In genomic region chr3:9749333-9749662, GRCh38 we compare ENCODE assay signal across 8 cellular contexts. TPM values are rescaled to one million over a fixed set of nuclear protein-coding genes. Genes with fewer than 3 reads are reported as not detected.
DNase-seq lines count a peak whose midpoint lies in the region; ATAC-seq, FAIRE-seq and TF ChIP-seq lines count a peak whose summit lies in the region.

No MANE protein-coding gene starts in this region.

- peak overlapping the region; percentile 98 for H3K4me3 Mint-ChIP-seq in activated naive CD8-positive, alpha-beta T cell treated with anti-CD3 and anti-CD28 coated beads, Interleukin-2, amount 10 ng/mL, durations not matched to agents 7 days and 5 days

- dilution Hi-C loops in keratinocyte (cut with MboI; ENCODE audit: extremely low pct_ligation_motif_present, low sequenced_read_pairs): no loop called here

- peaks cover 15% of the 10 kb centered on the region for H3K4me1 ChIP-seq in keratinocyte (ENCODE audit: control insufficient read depth, extremely low read depth, insufficient read depth, low read length)

- H3K27ac Mint-ChIP-seq in activated naive CD8-positive, alpha-beta T cell treated with anti-CD3 and anti-CD28 coated beads, Interleukin-2, amount 10 ng/mL, durations not matched to agents 7 days and 5 days: peak overlapping the region; percentile 94

- H3K4me1 Mint-ChIP-seq in activated naive CD8-positive, alpha-beta T cell treated with anti-CD3 and anti-CD28 coated beads, Interleukin-2, amount 10 ng/mL, durations not matched to agents 7 days and 5 days: peaks cover 46% of the 10 kb centered on the region

- H4K20me1 ChIP-seq in keratinocyte (ENCODE audit: control insufficient read depth, extremely low read depth, insufficient read depth, low read length): no peaks in the 10 kb centered on the region

- TF ChIP-seq CTCF in keratinocyte (optimal IDR thresholded peaks at IDR 0.05 in 1 of 3, IDR thresholded peaks at IDR 0.05 in 1 of 3, conservative IDR thresholded peaks at IDR 0.05 in 1 of 3; ENCODE audit: extremely low read depth in 1 of 3, insufficient read depth in 2 of 3, low read length in 3 of 3): no peak

- H3K9me3 ChIP-seq in keratinocyte (ENCODE audit: control insufficient read depth, low read depth, low read length): no peaks in the 10 kb centered on the region

- H2AFZ ChIP-seq in keratinocyte (ENCODE audit: control insufficient read depth, low read length): peak overlapping the region; percentile 94

- H3K9ac ChIP-seq in keratinocyte (ENCODE audit: control insufficient read depth, extremely low read depth, insufficient read depth, low read length): peak overlapping the region; percentile 73

- H3K36me3 Mint-ChIP-seq in activated naive CD8-positive, alpha-beta T cell treated with anti-CD3 and anti-CD28 coated beads, Interleukin-2, amount 10 ng/mL, durations not matched to agents 7 days and 5 days: peaks cover 35% of the 10 kb centered on the region

- DNase-seq in NCI-H510A treated with DMSO at 0.1 percent for 48 hours (lab: John Stamatoyannopoulos, UW) (peak; percentile 59), NCI-H510A (lab: John Stamatoyannopoulos, UW) (no peak), keratinocyte (ENCODE audit: low read depth, low spot score) (no peak), substantia nigra (lab: John Stamatoyannopoulos, UW) (peak in 4 of 49 donors; percentile 43 to 78 (median 56)), NCI-H1436 (lab: John Stamatoyannopoulos, UW) (no peak)
- DNase-seq in activated naive CD8-positive, alpha-beta T cell treated with anti-CD3 and anti-CD28 coated beads, Interleukin-2, amount 10 ng/mL, durations not matched to agents 7 days and 5 days: no peak

- POLR2A ChIA-PET in activated naive CD8-positive, alpha-beta T cell treated with anti-CD3 and anti-CD28 coated beads, Interleukin-2, amount 10 ng/mL, durations not matched to agents 7 days and 5 days (lab: Charles Lee): interaction anchor here (0.5 to 5.3 kb wide), 11 partner anchors 16 to 353 kb away, joined by 3 to 65 read pairs (median 4); partner anchors contain the start of genes ARPC4, BRPF1, TADA3 and TTLL3

- no peak for ATAC-seq in activated naive CD8-positive, alpha-beta T cell treated with anti-CD3 and anti-CD28 coated beads, Interleukin-2, amount 10 ng/mL, durations not matched to agents 7 days and 5 days (ENCODE audit: low read depth)
- ATAC-seq in GM21360 (IDR thresholded peaks at IDR 0.05; ENCODE audit: unreplicated experiment) (no peak), GM21390 (IDR thresholded peaks at IDR 0.05; ENCODE audit: unreplicated experiment) (no peak)

- H3K79me2 ChIP-seq in keratinocyte (ENCODE audit: control insufficient read depth, insufficient read depth, low read length): peaks cover 4% of the 10 kb centered on the region

- no peaks in the 10 kb centered on the region for H3K9me3 Mint-ChIP-seq in activated naive CD8-positive, alpha-beta T cell treated with anti-CD3 and anti-CD28 coated beads, Interleukin-2, amount 10 ng/mL, durations not matched to agents 7 days and 5 days

- peak overlapping the region; percentile 61 for H3K27ac ChIP-seq in keratinocyte (ENCODE audit: control insufficient read depth, insufficient read depth, low read length)
- H3K27ac ChIP-seq in substantia nigra (ENCODE audit: low read depth, low read length, poor library complexity, severe bottlenecking): peak overlapping the region; percentile 93

- no peaks in the 10 kb centered on the region for H3K9me1 ChIP-seq in keratinocyte (ENCODE audit: control insufficient read depth, extremely low read depth, insufficient read depth, low read length)

- FAIRE-seq in keratinocyte (lab: Jason Lieb, UNC): no peak

- no peaks in the 10 kb centered on the region for H3K27me3 ChIP-seq in keratinocyte (ENCODE audit: control insufficient read depth, extremely low read depth, insufficient read depth, low read length)

- H3K27me3 Mint-ChIP-seq in activated naive CD8-positive, alpha-beta T cell treated with anti-CD3 and anti-CD28 coated beads, Interleukin-2, amount 10 ng/mL, durations not matched to agents 7 days and 5 days: no peaks in the 10 kb centered on the region

- H3K4me2 ChIP-seq in keratinocyte (ENCODE audit: control insufficient read depth, extremely low read depth, insufficient read depth, low read depth, low read length): peak overlapping the region; percentile 89

- H3K4me3 ChIP-seq in keratinocyte (ENCODE audit: control insufficient read depth in 2 of 3, extremely low read depth in 1 of 3, insufficient read depth in 2 of 3, low read depth in 1 of 3, low read length in 3 of 3): peak overlapping the region; percentile 55 to 85 (median 82)

- peaks cover 21 to 30% of the 10 kb centered on the region in 2 experiments for H3K36me3 ChIP-seq in keratinocyte (ENCODE audit: control insufficient read depth in 2 of 2, extremely low read depth in 1 of 2, insufficient read depth in 2 of 2, low read length in 2 of 2)

RNA-seq across cellular contexts. Expression of gene OGG1, which starts 0.5 kb away (rescaled TPM):
- 10 to 100 TPM; 41.3 to 46.1 TPM for total RNA-seq in activated naive CD8-positive, alpha-beta T cell treated with anti-CD3 and anti-CD28 coated beads, Interleukin-2, amount 10 ng/mL, durations not matched to agents 7 days and 5 days
- polyA plus RNA-seq in keratinocyte: 14.5 to 17.5 TPM (median 14.6 TPM) in 3 replicates
- 3.0 TPM for polyA plus RNA-seq in keratinocyte (2011; ENCODE audit: low read depth)
- 8.2 and 12.8 TPM in 2 replicates for polyA plus RNA-seq in keratinocyte (2011; cell fraction: cytosol; rRNA removed)
- polyA plus RNA-seq in keratinocyte (2011; cell fraction: nucleus; rRNA removed): 10.2 and 13.8 TPM in 2 replicates
- 3.7 and 10.8 TPM in 2 replicates for polyA plus RNA-seq in keratinocyte (2012; ENCODE audit: low replicate concordance)
- 21.7 to 51.1 TPM (median 23.2 TPM) in 3 replicates for polyA minus RNA-seq in keratinocyte
- polyA minus RNA-seq in keratinocyte (2011; cell fraction: cytosol; rRNA and poly(A)+ RNA removed): 17.1 TPM
- polyA minus RNA-seq in keratinocyte (2011; cell fraction: nucleus; rRNA and poly(A)+ RNA removed): 10.0 and 10.2 TPM in 2 replicates

RNA-seq across cellular contexts. Expression of gene BRPF1, which starts 17.8 kb away (rescaled TPM):
- total RNA-seq in activated naive CD8-positive, alpha-beta T cell treated with anti-CD3 and anti-CD28 coated beads, Interleukin-2, amount 10 ng/mL, durations not matched to agents 7 days and 5 days: 10 to 100 TPM; 57.3 to 58.8 TPM
- polyA plus RNA-seq in keratinocyte: 7.9 to 9.4 TPM (median 8.0 TPM) in 3 replicates
- 5.5 TPM for polyA plus RNA-seq in keratinocyte (2011; ENCODE audit: low read depth)
- polyA plus RNA-seq in keratinocyte (2011; cell fraction: cytosol; rRNA removed): 4.2 and 7.7 TPM in 2 replicates
- polyA plus RNA-seq in keratinocyte (2011; cell fraction: nucleus; rRNA removed): 17.4 and 18.5 TPM in 2 replicates
- polyA plus RNA-seq in keratinocyte (2012; ENCODE audit: low replicate concordance): 7.4 and 10.5 TPM in 2 replicates
- polyA minus RNA-seq in keratinocyte: 8.9 to 22.7 TPM (median 11.3 TPM) in 3 replicates
- 10.2 TPM for polyA minus RNA-seq in keratinocyte (2011; cell fraction: cytosol; rRNA and poly(A)+ RNA removed)
- 12.1 and 14.5 TPM in 2 replicates for polyA minus RNA-seq in keratinocyte (2011; cell fraction: nucleus; rRNA and poly(A)+ RNA removed)

RNA-seq across cellular contexts. Expression of gene CAMK1, which starts 20.4 kb away (rescaled TPM):
- total RNA-seq in activated naive CD8-positive, alpha-beta T cell treated with anti-CD3 and anti-CD28 coated beads, Interleukin-2, amount 10 ng/mL, durations not matched to agents 7 days and 5 days: 10 to 100 TPM; 25.2 to 26.9 TPM
- 1.1 to 2.4 TPM (median 2.3 TPM) in 3 replicates for polyA plus RNA-seq in keratinocyte
- polyA plus RNA-seq in keratinocyte (2011; ENCODE audit: low read depth): 0.80 TPM
- 0.90 and 1.4 TPM in 2 replicates for polyA plus RNA-seq in keratinocyte (2011; cell fraction: cytosol; rRNA removed)
- 1.1 and 1.5 TPM in 2 replicates for polyA plus RNA-seq in keratinocyte (2011; cell fraction: nucleus; rRNA removed)
- polyA plus RNA-seq in keratinocyte (2012; ENCODE audit: low replicate concordance): 0.35 and 2.7 TPM in 2 replicates
- polyA minus RNA-seq in keratinocyte: 0.66 to 1.4 TPM (median 1.1 TPM) in 3 replicates
- 2.9 TPM for polyA minus RNA-seq in keratinocyte (2011; cell fraction: cytosol; rRNA and poly(A)+ RNA removed)
- polyA minus RNA-seq in keratinocyte (2011; cell fraction: nucleus; rRNA and poly(A)+ RNA removed): 0.63 and 0.85 TPM in 2 replicates

RNA-seq across cellular contexts. Expression of gene TADA3, which starts 43.0 kb away (rescaled TPM):
- total RNA-seq in activated naive CD8-positive, alpha-beta T cell treated with anti-CD3 and anti-CD28 coated beads, Interleukin-2, amount 10 ng/mL, durations not matched to agents 7 days and 5 days: 10 to 100 TPM; 71.8 to 73.3 TPM
- polyA plus RNA-seq in keratinocyte: 29.6 to 43.7 TPM (median 38.3 TPM) in 3 replicates
- 29.1 TPM for polyA plus RNA-seq in keratinocyte (2011; ENCODE audit: low read depth)
- polyA plus RNA-seq in keratinocyte (2011; cell fraction: cytosol; rRNA removed): 27.7 and 44.7 TPM in 2 replicates
- polyA plus RNA-seq in keratinocyte (2011; cell fraction: nucleus; rRNA removed): 22.5 and 30.1 TPM in 2 replicates
- polyA plus RNA-seq in keratinocyte (2012; ENCODE audit: low replicate concordance): 22.4 and 43.5 TPM in 2 replicates
- polyA minus RNA-seq in keratinocyte: 33.0 to 59.8 TPM (median 45.4 TPM) in 3 replicates
- 60.4 TPM for polyA minus RNA-seq in keratinocyte (2011; cell fraction: cytosol; rRNA and poly(A)+ RNA removed)
- 14.5 and 16.8 TPM in 2 replicates for polyA minus RNA-seq in keratinocyte (2011; cell fraction: nucleus; rRNA and poly(A)+ RNA removed)

RNA-seq across cellular contexts. Expression of gene ARPC4, which starts 43.6 kb away (rescaled TPM):
- 100 to 1,000 TPM; 225 to 227 TPM for total RNA-seq in activated naive CD8-positive, alpha-beta T cell treated with anti-CD3 and anti-CD28 coated beads, Interleukin-2, amount 10 ng/mL, durations not matched to agents 7 days and 5 days
- polyA plus RNA-seq in keratinocyte: 161 to 325 TPM (median 173 TPM) in 3 replicates
- polyA plus RNA-seq in keratinocyte (2011; ENCODE audit: low read depth): 36.1 TPM
- polyA plus RNA-seq in keratinocyte (2011; cell fraction: cytosol; rRNA removed): 177 and 220 TPM in 2 replicates
- 75.3 and 80.5 TPM in 2 replicates for polyA plus RNA-seq in keratinocyte (2011; cell fraction: nucleus; rRNA removed)
- 97.9 and 190 TPM in 2 replicates for polyA plus RNA-seq in keratinocyte (2012; ENCODE audit: low replicate concordance)
- polyA minus RNA-seq in keratinocyte: 72.0 to 216 TPM (median 199 TPM) in 3 replicates
- polyA minus RNA-seq in keratinocyte (2011; cell fraction: cytosol; rRNA and poly(A)+ RNA removed): 341 TPM
- polyA minus RNA-seq in keratinocyte (2011; cell fraction: nucleus; rRNA and poly(A)+ RNA removed): 53.3 and 77.0 TPM in 2 replicates
